10 cellular contexts compared by ENCODE assay signal in genomic region chr22:33735978-33736377, GRCh38.
"Had no signal": no experiment of that assay in that cellular context is flagged by ENCODE, and none has a peak within 500 bp of the region (broad histone marks: within the 10 kb centered on the region; RNA-seq: fewer than 3 reads in every experiment).

No MANE protein-coding gene starts in this region.

- ATAC-seq: HCT116, HepG2 had no signal

- H3K9me3 ChIP-seq: HAP-1 had no signal

- H3K4me3 Mint-ChIP-seq: IgD-negative memory B cell had no signal

- DNase-seq: GM23248, GOT3, H7, KBM-7 had no signal

- H3K27ac Mint-ChIP-seq: IgD-negative memory B cell had no signal

- H3K36me3 ChIP-seq: HAP-1 had no signal

- H3K9ac ChIP-seq: GM23248, KMS-11 had no signal

- H3K27ac ChIP-seq: GM23248, HL-60, KMS-11 had no signal

- H3K4me3 ChIP-seq: GM23248, HAP-1 had no signal

- H3K4me1 ChIP-seq: HAP-1 had no signal

- H3K27me3 Mint-ChIP-seq: IgD-negative memory B cell had no signal
